ENCODE assay signal across 8 cellular contexts in the genomic region with DNA sequence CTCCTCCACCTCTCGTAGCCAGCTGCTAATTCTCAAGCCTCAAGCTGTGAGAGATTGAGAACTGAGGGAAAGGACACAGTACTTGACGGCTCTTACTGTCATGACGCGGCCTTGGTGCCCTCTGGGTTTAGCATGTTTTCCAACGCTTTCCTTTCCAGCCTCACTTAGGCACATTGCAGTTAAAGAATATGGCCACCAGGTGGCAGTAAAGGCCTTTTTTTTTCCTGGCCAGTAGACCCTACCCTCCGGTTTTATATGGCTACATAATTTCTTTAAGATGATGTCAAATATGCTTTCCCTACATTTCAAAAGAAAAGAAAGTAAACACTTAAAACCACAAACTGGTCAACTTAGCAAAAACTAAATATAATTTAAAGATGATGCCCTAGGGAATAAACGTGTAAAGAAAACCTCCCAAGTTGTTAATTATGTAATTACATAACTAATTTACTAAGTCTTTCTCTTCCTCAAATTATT. TPM values are rescaled to one million over a fixed set of nuclear protein-coding genes. Genes with fewer than 3 reads are reported as not detected.
DNase-seq lines count a peak whose midpoint lies in the region; ATAC-seq and TF ChIP-seq lines count a peak whose summit lies in the region.

No MANE protein-coding gene starts in this region.

- H3K4me3 Mint-ChIP-seq in CD14-positive monocyte (peak overlapping the region in 1 of 2 donors; percentile 58), WTC11 (no peak overlapping the region)

- RAD21 ChIA-PET in HCT116 (lab: Charles Lee; ENCODE audit: low non-redundant PET in 1 of 2, low total read pairs in 2 of 2, uncharacterized antibody in 2 of 2, unreplicated experiment in 2 of 2): no interaction called here

- no peaks in the 10 kb centered on the region for H4K20me1 ChIP-seq in HCT116 (ENCODE audit: insufficient read depth)

- no peak overlapping the region for H3K9ac ChIP-seq in HCT116 (ENCODE audit: low read length)
- peak overlapping the region in 1 of 2 donors; percentile 43 for H3K9ac ChIP-seq in colonic mucosa (ENCODE audit: low read depth in 2 of 2, low read length in 2 of 2)

- POLR2A ChIA-PET in HCT116 (lab: Charles Lee) (no interaction called here), WTC11 (lab: Charles Lee) (interaction anchor here (0.7 kb wide), 1 partner anchor 534 kb away, joined by 3 read pairs; no protein-coding TSS in a partner anchor)

- peak overlapping the region in 3 of 7 donors; percentile 51 to 79 (median 62) for H3K27ac Mint-ChIP-seq in CD14-positive monocyte
- H3K27ac Mint-ChIP-seq in WTC11: peak overlapping the region; percentile 92

- H3K4me2 ChIP-seq in HCT116 (ENCODE audit: low read length): peak overlapping the region; percentile 57

- TF ChIP-seq RAD21 in HCT116 (IDR thresholded peaks at IDR 0.05; ENCODE audit: low read depth): peak; percentile 96

- TF ChIP-seq CTCF in CD14-positive monocyte (IDR thresholded peaks at IDR 0.05): peak; percentile 91
- TF ChIP-seq CTCF in HCT116 (IDR thresholded peaks at IDR 0.05 in 2 of 3, conservative IDR thresholded peaks at IDR 0.05 in 1 of 3; ENCODE audit: borderline replicate concordance in 1 of 3, insufficient read depth in 1 of 3, low read depth in 2 of 3, low read length in 2 of 3): peak; percentile 61 to 91 (median 80)
- TF ChIP-seq CTCF in WTC11 (IDR thresholded peaks at IDR 0.05): peak; percentile 67; the same call in 1 of the 2 replicates
- peak; percentile 84 for TF ChIP-seq CTCF in colonic mucosa (IDR thresholded peaks at IDR 0.05)
- TF ChIP-seq CTCF in right lobe of liver (IDR thresholded peaks at IDR 0.05): peak; percentile 93 to 98 (median 96)

- DNase-seq in CD14-positive monocyte (ENCODE audit: low spot score): no peak
- DNase-seq in HCT116 (ENCODE audit: low read depth, low spot score): peak; percentile 76
- peak; percentile 66 for DNase-seq in NCI-H345 treated with DMSO at 0.1 percent for 48 hours (lab: John Stamatoyannopoulos, UW; ENCODE audit: unreplicated experiment)
- peak; percentile 59 for DNase-seq in WTC11 (ENCODE audit: low spot score)
- DNase-seq in colonic mucosa: peak; percentile 73
- DNase-seq in right lobe of liver: peak in 2 of 3 donors; percentile 39 to 55
- peak; percentile 37 for DNase-seq in stimulated activated CD8-positive, alpha-beta memory T cell treated with anti-CD3 and anti-CD28 coated beads, Interleukin-12 subunit alpha, Interleukin-12 subunit beta, amount 100 ng/mL, for 1 hour (ENCODE audit: low read depth)

- H3K4me3 ChIP-seq in HCT116 (replicated peaks in 1 of 2; ENCODE audit: low read depth in 1 of 2, low read length in 2 of 2) (no peak overlapping the region), colonic mucosa (no peak overlapping the region), right lobe of liver (no peak overlapping the region)

- peaks cover 2 to 27% of the 10 kb centered on the region in 2 experiments; a peak in 3 of 4 replicates for H3K4me1 ChIP-seq in HCT116 (ENCODE audit: control insufficient read depth in 1 of 2, insufficient read depth in 2 of 2, low read length in 2 of 2)
- no peaks in the 10 kb centered on the region for H3K4me1 ChIP-seq in colonic mucosa
- peaks cover 0 to 6% (median 0%) of the 10 kb centered on the region in 4 donors for H3K4me1 ChIP-seq in right lobe of liver

- 11% methylated on average over 7 of the region's 7 CpGs for WGBS in right lobe of liver (ENCODE audit: insufficient coverage, low coverage, low lambda C conversion rate, missing lambda C conversion rate)

- H3K9me3 ChIP-seq in HCT116 (ENCODE audit: control insufficient read depth in 1 of 2, insufficient read depth in 1 of 2, low read depth in 1 of 2, low read length in 2 of 2) (no peaks in the 10 kb centered on the region), colonic mucosa (no peaks in the 10 kb centered on the region), right lobe of liver (no peaks in the 10 kb centered on the region)

- H3K4me1 Mint-ChIP-seq in CD14-positive monocyte (peaks cover 58% of the 10 kb centered on the region), WTC11 (peaks cover 31% of the 10 kb centered on the region)

- H3K9me3 Mint-ChIP-seq in CD14-positive monocyte (no peaks in the 10 kb centered on the region), WTC11 (no peaks in the 10 kb centered on the region)

- H3K36me3 Mint-ChIP-seq in CD14-positive monocyte (peaks cover 7 to 22% of the 10 kb centered on the region in 2 donors), WTC11 (peaks cover 22% of the 10 kb centered on the region)

- no TSS peak for BruUV-seq in HCT116 (replicated peaks; lab: Mats Ljungman, UMichigan)

- intact Hi-C loops in CD14-positive monocyte (cut with micrococcal nuclease) (loop anchor here (5.0 to 10.0 kb wide), 3 partner anchors 402 to 676 kb away; a partner anchor contains a TSS), HCT116 (cut with micrococcal nuclease) (loop anchor here (2.0 to 5.0 kb wide), 4 partner anchors 676 to 1322 kb away; no protein-coding TSS in a partner anchor), colonic mucosa (cut with DNase I) (no loop called here), right lobe of liver (cut with DNase I) (no loop called here)

- H3K79me2 ChIP-seq in HCT116 (ENCODE audit: insufficient read depth, low read length): no peaks in the 10 kb centered on the region

- peak overlapping the region; percentile 80 for H2AFZ ChIP-seq in HCT116 (ENCODE audit: low read depth, low read length, poor library complexity, severe bottlenecking)

- H3K27me3 Mint-ChIP-seq in CD14-positive monocyte (ENCODE audit: low read depth in 3 of 3) (peaks cover 0 to 3% (median 0%) of the 10 kb centered on the region in 3 donors), WTC11 (ENCODE audit: low read depth) (no peaks in the 10 kb centered on the region)

- CTCF ChIA-PET in HCT116 (lab: Charles Lee) (interaction anchor here (1.1 to 1.8 kb wide), 4 partner anchors 8 to 594 kb away, joined by 3 to 7 read pairs (median 4); a partner anchor contains a TSS), WTC11 (lab: Charles Lee) (interaction anchor here (0.6 to 2.9 kb wide), 11 partner anchors 8 to 753 kb away, joined by 3 to 14 read pairs (median 3); a partner anchor contains a TSS)

- H3K36me3 ChIP-seq in HCT116 (ENCODE audit: control insufficient read depth in 1 of 2, insufficient read depth in 2 of 2, low read length in 2 of 2): no peaks in the 10 kb centered on the region
- no peaks in the 10 kb centered on the region for H3K36me3 ChIP-seq in colonic mucosa
- H3K36me3 ChIP-seq in right lobe of liver: no peaks in the 10 kb centered on the region

- H3K27ac ChIP-seq in HCT116 (ENCODE audit: low read depth, low read length) (no peak overlapping the region), colonic mucosa (no peak overlapping the region), right lobe of liver (no peak overlapping the region)

- no peaks in the 10 kb centered on the region for H3K27me3 ChIP-seq in HCT116 (ENCODE audit: insufficient read depth, low read length)
- no peaks in the 10 kb centered on the region for H3K27me3 ChIP-seq in colonic mucosa
- no peaks in the 10 kb centered on the region for H3K27me3 ChIP-seq in right lobe of liver

- peak; percentile 89 for ATAC-seq in HCT116
- peak; percentile 94 for ATAC-seq in WTC11
- ATAC-seq in right lobe of liver: peak; percentile 91 to 97 (median 94)
- ATAC-seq in GM21737 (IDR thresholded peaks at IDR 0.05; ENCODE audit: unreplicated experiment): no peak

- TF ChIP-seq POLR2A in HCT116 (IDR thresholded peaks at IDR 0.05; ENCODE audit: borderline replicate concordance, extremely low read depth, insufficient read depth, insufficient read length): no peak
- TF ChIP-seq POLR2A in right lobe of liver (IDR thresholded peaks at IDR 0.05): no peak

- H3K9me2 ChIP-seq in HCT116 (ENCODE audit: insufficient read depth): no peaks in the 10 kb centered on the region

TF ChIP-seq in HCT116, 20 proteins besides CTCF, POLR2A, EP300 and RAD21:
- TF ChIP-seq YY1 (IDR thresholded peaks at IDR 0.05; ENCODE audit: extremely low read depth, insufficient replicate concordance, low read depth, low read length): peak; percentile 74
- 0 out of 2 replicates have a peak, but pooled peaks have one; percentile 17 for TF ChIP-seq CEBPB (IDR thresholded peaks at IDR 0.05; ENCODE audit: low read depth)
- TF ChIP-seq CBX3 (IDR thresholded peaks at IDR 0.05; ENCODE audit: low read depth): peak; percentile 71
- no peak for TF ChIP-seq SRF (IDR thresholded peaks at IDR 0.05; ENCODE audit: low read depth)
- TF ChIP-seq, protein P1, sequence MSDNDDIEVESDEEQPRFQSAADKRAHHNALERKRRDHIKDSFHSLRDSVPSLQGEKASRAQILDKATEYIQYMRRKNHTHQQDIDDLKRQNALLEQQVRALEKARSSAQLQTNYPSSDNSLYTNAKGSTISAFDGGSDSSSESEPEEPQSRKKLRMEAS (IDR thresholded peaks at IDR 0.05): 0 out of 2 replicates have a peak, but pooled peaks have one; percentile 31

TF ChIP-seq in WTC11, 78 proteins besides CTCF, POLR2A, EP300 and RAD21:
- TF ChIP-seq, protein P2, sequence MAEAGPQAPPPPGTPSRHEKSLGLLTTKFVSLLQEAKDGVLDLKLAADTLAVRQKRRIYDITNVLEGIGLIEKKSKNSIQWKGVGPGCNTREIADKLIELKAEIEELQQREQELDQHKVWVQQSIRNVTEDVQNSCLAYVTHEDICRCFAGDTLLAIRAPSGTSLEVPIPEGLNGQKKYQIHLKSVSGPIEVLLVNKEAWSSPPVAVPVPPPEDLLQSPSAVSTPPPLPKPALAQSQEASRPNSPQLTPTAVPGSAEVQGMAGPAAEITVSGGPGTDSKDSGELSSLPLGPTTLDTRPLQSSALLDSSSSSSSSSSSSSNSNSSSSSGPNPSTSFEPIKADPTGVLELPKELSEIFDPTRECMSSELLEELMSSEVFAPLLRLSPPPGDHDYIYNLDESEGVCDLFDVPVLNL (CRISPR knock-in tag; IDR thresholded peaks at IDR 0.05; ENCODE audit: borderline replicate concordance, low read depth): no peak
- TF ChIP-seq ZNF423 (CRISPR knock-in tag; IDR thresholded peaks at IDR 0.05): no peak
- TF ChIP-seq, protein P3, sequence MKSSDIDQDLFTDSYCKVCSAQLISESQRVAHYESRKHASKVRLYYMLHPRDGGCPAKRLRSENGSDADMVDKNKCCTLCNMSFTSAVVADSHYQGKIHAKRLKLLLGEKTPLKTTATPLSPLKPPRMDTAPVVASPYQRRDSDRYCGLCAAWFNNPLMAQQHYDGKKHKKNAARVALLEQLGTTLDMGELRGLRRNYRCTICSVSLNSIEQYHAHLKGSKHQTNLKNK (CRISPR knock-in tag; IDR thresholded peaks at IDR 0.05): no peak
- no peak for TF ChIP-seq FOXJ3 (CRISPR knock-in tag; IDR thresholded peaks at IDR 0.05; ENCODE audit: borderline replicate concordance)
- TF ChIP-seq SP1 (CRISPR knock-in tag; conservative IDR thresholded peaks at IDR 0.05): no peak
- TF ChIP-seq CBFB (CRISPR knock-in tag; IDR thresholded peaks at IDR 0.05; ENCODE audit: low read depth): no peak

RNA-seq across cellular contexts. Expression of a gene that starts 56.8 kb away (rescaled TPM):
- 100 to 1,000 TPM; 119 to 142 TPM for polyA plus RNA-seq in CD14-positive monocyte
- 286 TPM for total RNA-seq in HCT116 (2021; ENCODE audit: unreplicated experiment)
- polyA plus RNA-seq in HCT116 (2012): 201 and 232 TPM in 2 replicates
- total RNA-seq in WTC11 (2021): 512 to 538 TPM (median 516 TPM) in 3 replicates
- 100 to 1,000 TPM; 308 to 637 TPM for total RNA-seq in colonic mucosa
- 100 to 1,000 TPM; 213 to 552 (median 407) TPM for total RNA-seq in right lobe of liver

Comparison
In these comparisons a context has a peak if more than half of its experiments do, and no peak if none do; other contexts are left out.
1. intact Hi-C loops: an anchor here in CD14-positive monocyte (5.0 to 10.0 kb wide) and HCT116 (2.0 to 5.0 kb wide); none called in colonic mucosa and right lobe of liver.